Comparison of ENCODE assay signal across 8 cellular contexts in genomic region chr5:71601222-71602026, GRCh38. TPM values are rescaled to one million over a fixed set of nuclear protein-coding genes. Genes with fewer than 3 reads are reported as not detected.
DNase-seq lines count a peak whose midpoint lies in the region; ATAC-seq and TF ChIP-seq lines count a peak whose summit lies in the region.

No MANE protein-coding gene starts in this region.

- H3K9me2 ChIP-seq in PC-9 (ENCODE audit: insufficient read depth), result no peaks in the 10 kb centered on the region

- peak; percentile 89 for DNase-seq in AG20443 (ENCODE audit: low spot score)
- peak; percentile 79 to 97 for DNase-seq in PC-9
- DNase-seq in activated T-cell treated with anti-CD3 and anti-CD28 coated beads, Interleukin-2, amount 50 U/mL, for 1 hour, result peak; percentile 54
- peak; percentile 96 to 98 for DNase-seq in fibroblast of lung (ENCODE audit: low read depth in 2 of 2)
- DNase-seq in upper lobe of left lung, result peak in 1 of 2 donors; percentile 25

- H4K20me1 ChIP-seq in PC-9 (ENCODE audit: insufficient read depth) (no peaks in the 10 kb centered on the region), fibroblast of lung (ENCODE audit: control insufficient read depth, extremely low read depth, insufficient read depth, low read length) (no peaks in the 10 kb centered on the region)

- H3K4me2 ChIP-seq in PC-9 (peak overlapping the region; percentile 75), fibroblast of lung (ENCODE audit: extremely low read depth, insufficient read depth, low read length) (peak overlapping the region; percentile 71), parathyroid adenoma (ENCODE audit: low read length) (no peak overlapping the region)

- WGBS in upper lobe of left lung, 2 donors, result 73 to 79% methylated on average over 6 of the region's 6 CpGs

- no peak for TF ChIP-seq POLR2A in upper lobe of left lung (IDR thresholded peaks at IDR 0.05)

- CTCF ChIA-PET in PC-9 (lab: Charles Lee), result interaction anchor here (0.6 to 2.4 kb wide), 4 partner anchors 14 to 1522 kb away, joined by 3 to 14 read pairs (median 4); partner anchors contain the start of gene MCCC2

- H3K9me3 ChIP-seq in PC-9 (ENCODE audit: insufficient read depth, low read depth) (no peaks in the 10 kb centered on the region), fibroblast of lung (ENCODE audit: control insufficient read depth, insufficient read depth, low read depth, low read length) (no peaks in the 10 kb centered on the region), parathyroid adenoma (ENCODE audit: control insufficient read depth, low read length) (no peaks in the 10 kb centered on the region), upper lobe of left lung (no peaks in the 10 kb centered on the region)

- H2AFZ ChIP-seq in PC-9 (no peak overlapping the region), fibroblast of lung (ENCODE audit: low read length) (no peak overlapping the region), parathyroid adenoma (no peak overlapping the region)

- H3F3A ChIP-seq in PC-9 (ENCODE audit: insufficient read depth, low read depth), result peaks cover 36% of the 10 kb centered on the region

- POLR2A ChIA-PET in PC-9 (lab: Charles Lee; ENCODE audit: unreplicated experiment), result no interaction called here

- no peak for TF ChIP-seq EP300 in upper lobe of left lung (IDR thresholded peaks at IDR 0.05)

- TF ChIP-seq CTCF in PC-9 (conservative IDR thresholded peaks at IDR 0.05), result peak; percentile 81
- peak; percentile 64 to 76 for TF ChIP-seq CTCF in fibroblast of lung (conservative IDR thresholded peaks at IDR 0.05 in 1 of 2, IDR thresholded peaks at IDR 0.05 in 1 of 2; ENCODE audit: low read depth in 1 of 2, low read length in 2 of 2)
- TF ChIP-seq CTCF in parathyroid adenoma (IDR thresholded peaks at IDR 0.05), result peak; percentile 58
- peak in 5 of 6 experiments; percentile 21 to 60 (median 38) for TF ChIP-seq CTCF in upper lobe of left lung (IDR thresholded peaks at IDR 0.05)

- H3K27ac ChIP-seq in PC-9 (peak overlapping the region; percentile 79), fibroblast of lung (ENCODE audit: insufficient read depth, low read length) (peak overlapping the region; percentile 46), parathyroid adenoma (no peak overlapping the region), upper lobe of left lung (peak overlapping the region in 1 of 4 donors; percentile 5)

- H3K4me3 ChIP-seq in PC-9, result peak overlapping the region; percentile 34; the same call in 1 of the 2 replicates
- no peak overlapping the region for H3K4me3 ChIP-seq in fibroblast of lung (replicated peaks in 1 of 4; ENCODE audit: control extremely low read depth in 1 of 4, insufficient read depth in 1 of 4, low read depth in 3 of 4, low read length in 4 of 4)
- H3K4me3 ChIP-seq in parathyroid adenoma (ENCODE audit: low read depth, low read length), result no peak overlapping the region
- H3K4me3 ChIP-seq in upper lobe of left lung, result no peak overlapping the region

- H3K9ac ChIP-seq in fibroblast of lung (ENCODE audit: insufficient read depth, low read length) (no peak overlapping the region), parathyroid adenoma (no peak overlapping the region)

- peak; percentile 94 for ATAC-seq in GM18867 (IDR thresholded peaks at IDR 0.05; ENCODE audit: unreplicated experiment)
- ATAC-seq in HG03066 (IDR thresholded peaks at IDR 0.05; ENCODE audit: low read depth, unreplicated experiment), result peak; percentile 98
- peak; percentile 67 to 78 for ATAC-seq in upper lobe of left lung (ENCODE audit: low FRiP score in 2 of 2)

- H3K79me2 ChIP-seq in PC-9 (ENCODE audit: low read depth), result peaks cover 11% of the 10 kb centered on the region
- H3K79me2 ChIP-seq in fibroblast of lung (ENCODE audit: control insufficient read depth, insufficient read depth, low read length), result no peaks in the 10 kb centered on the region
- no peaks in the 10 kb centered on the region for H3K79me2 ChIP-seq in parathyroid adenoma

- H3K27me3 ChIP-seq in PC-9 (ENCODE audit: insufficient read depth, low read depth) (no peaks in the 10 kb centered on the region), fibroblast of lung (ENCODE audit: control insufficient read depth, insufficient read depth, low read length) (no peaks in the 10 kb centered on the region), parathyroid adenoma (ENCODE audit: control insufficient read depth, insufficient read depth, low read length) (no peaks in the 10 kb centered on the region), upper lobe of left lung (no peaks in the 10 kb centered on the region)

- intact Hi-C loops in PC-9 (cut with micrococcal nuclease; ENCODE audit: unreplicated experiment), result loop anchor here (2.0 kb wide), 2 partner anchors 15 to 119 kb away; partner anchors contain the start of gene MCCC2

- BruUV-seq in PC-9 (replicated peaks; lab: Mats Ljungman, UMichigan), result no TSS peak

- H3K4me1 ChIP-seq in PC-9 (replicated peaks; ENCODE audit: insufficient read depth) (peaks cover 37% of the 10 kb centered on the region), fibroblast of lung (ENCODE audit: control insufficient read depth, extremely low read depth, insufficient read depth, low read length) (peaks cover 14% of the 10 kb centered on the region), parathyroid adenoma (no peaks in the 10 kb centered on the region), upper lobe of left lung (peaks cover 0 to 5% (median 0%) of the 10 kb centered on the region in 4 donors)

- H3K36me3 ChIP-seq in PC-9 (ENCODE audit: low read depth), result peaks cover 31% of the 10 kb centered on the region
- H3K36me3 ChIP-seq in fibroblast of lung (ENCODE audit: control insufficient read depth, insufficient read depth, low read length), result no peaks in the 10 kb centered on the region
- no peaks in the 10 kb centered on the region for H3K36me3 ChIP-seq in parathyroid adenoma (ENCODE audit: control insufficient read depth, insufficient read depth, low read length)
- peaks cover 0 to 79% (median 47%) of the 10 kb centered on the region in 4 donors for H3K36me3 ChIP-seq in upper lobe of left lung

RNA-seq across cellular contexts. Expression of gene MCCC2, which starts 14.3 kb away (rescaled TPM):
- 77.3 and 87.0 TPM in 2 replicates for total RNA-seq in PC-9 (2021)
- 12.6 and 16.2 TPM in 2 replicates for total RNA-seq in fibroblast of lung
- 25.6 and 31.6 TPM in 2 replicates for polyA plus RNA-seq in fibroblast of lung
- polyA plus RNA-seq in fibroblast of lung (2012), result 16.4 and 19.1 TPM in 2 replicates
- 8.1 and 11.3 TPM in 2 replicates for polyA minus RNA-seq in fibroblast of lung (ENCODE audit: low replicate concordance)
- total RNA-seq in upper lobe of left lung, result 10 to 100 TPM; 23.5 to 43.9 (median 34.4) TPM
